ENCODE assay signal across 17 cellular contexts in the genomic region with DNA sequence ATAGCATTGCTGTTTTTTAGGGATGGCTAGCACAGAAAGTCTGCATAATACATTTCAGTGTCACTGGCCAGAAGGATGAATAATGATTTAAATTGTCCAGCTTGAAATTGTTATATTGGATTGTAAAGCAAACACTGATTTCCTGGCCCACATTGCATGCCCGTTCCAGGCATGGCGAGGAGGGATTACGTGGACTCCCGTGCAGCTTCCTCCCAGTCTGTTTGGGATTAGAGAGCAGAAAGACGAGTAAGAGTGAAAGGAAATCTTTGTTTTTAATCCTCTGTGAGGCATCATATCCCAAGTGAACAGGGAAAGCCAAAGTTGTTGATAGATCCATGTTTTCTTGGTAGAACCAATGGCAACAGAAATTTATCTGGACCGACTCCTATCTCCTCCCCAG. TPM values are rescaled to one million over a fixed set of nuclear protein-coding genes. Genes with fewer than 3 reads are reported as not detected.
DNase-seq lines count a peak whose midpoint lies in the region; ATAC-seq and TF ChIP-seq lines count a peak whose summit lies in the region.
"Had no signal": no experiment of that assay in that cellular context is flagged by ENCODE, and none has a peak within 500 bp of the region (broad histone marks: within the 10 kb centered on the region; RNA-seq: fewer than 3 reads in every experiment).

No MANE protein-coding gene starts in this region.

- H3K27me3 Mint-ChIP-seq in glutamatergic neuron (ENCODE audit: unreplicated experiment): no peaks in the 10 kb centered on the region

- H3K4me3 ChIP-seq in MG63 (peak overlapping the region; percentile 4; the same call in 1 of the 2 replicates), fibroblast of mammary gland (ENCODE audit: control insufficient read depth, low read depth, low read length) (no peak overlapping the region)
- H3K4me3 ChIP-seq: BLaER1 treated with 17β-estradiol and CSF1 and Interleukin-3, amounts not matched to agents 10 nM and 100 nM; GM23338 had no signal

- H3K27me3 ChIP-seq in MG63: no peaks in the 10 kb centered on the region
- H3K27me3 ChIP-seq: BLaER1 treated with 17β-estradiol and CSF1 and Interleukin-3, amounts not matched to agents 10 nM and 100 nM had no signal

- no peaks in the 10 kb centered on the region for H3K36me3 Mint-ChIP-seq in glutamatergic neuron (ENCODE audit: unreplicated experiment)
- H3K36me3 Mint-ChIP-seq: CD8-positive, alpha-beta T cell had no signal

- DNase-seq in D341Med (ENCODE audit: low spot score) (peak; percentile 78), Daoy (ENCODE audit: low read depth) (peak; percentile 42), MG63 (peak; percentile 71), fibroblast of mammary gland (ENCODE audit: low read depth) (peak; percentile 14), glutamatergic neuron (no peak), sciatic nerve (ENCODE audit: low spot score) (no peak), NCI-H1092 treated with DMSO at 0.1 percent for 48 hours (lab: John Stamatoyannopoulos, UW) (no peak)
- DNase-seq: Calu3; CD8-positive, alpha-beta T cell; GDM1 had no signal

- no peaks in the 10 kb centered on the region for H3K9me3 ChIP-seq in MG63

- ATAC-seq in sciatic nerve (no peak), HG03460 (IDR thresholded peaks at IDR 0.05; ENCODE audit: unreplicated experiment) (no peak)
- ATAC-seq: CD8-positive, alpha-beta T cell; GM23338; HCT116 had no signal

- H3K27ac Mint-ChIP-seq in glutamatergic neuron (ENCODE audit: unreplicated experiment): no peak overlapping the region
- H3K27ac Mint-ChIP-seq: B cell; CD8-positive, alpha-beta T cell; GM23338 had no signal

- no peaks in the 10 kb centered on the region for H3K4me1 Mint-ChIP-seq in glutamatergic neuron (ENCODE audit: low read depth, unreplicated experiment)
- H3K4me1 Mint-ChIP-seq: B cell, GM23338 had no signal

- H3K9me3 Mint-ChIP-seq in glutamatergic neuron (ENCODE audit: unreplicated experiment): no peaks in the 10 kb centered on the region

- H3K4me3 Mint-ChIP-seq in glutamatergic neuron (ENCODE audit: unreplicated experiment): no peak overlapping the region
- H3K4me3 Mint-ChIP-seq: B cell; CD8-positive, alpha-beta T cell; GM23338 had no signal

- intact Hi-C loops in sciatic nerve (cut with DNase I): no loop called here

- TF ChIP-seq CTCF in fibroblast of mammary gland (conservative IDR thresholded peaks at IDR 0.05; ENCODE audit: control insufficient read depth, insufficient read depth, low read depth, low read length): no peak
- TF ChIP-seq CTCF in glutamatergic neuron (IDR thresholded peaks at IDR 0.05; ENCODE audit: partially characterized antibody, unreplicated experiment): no peak

- peaks cover 32% of the 10 kb centered on the region for H3K36me3 ChIP-seq in MG63

RNA-seq across cellular contexts. Expression of a gene that starts 8.4 kb away (rescaled TPM):
- 29.7 and 33.5 TPM in 2 replicates for total RNA-seq in Daoy (2014; rRNA removed; shearing (Covaris generic))
- total RNA-seq in MG63 (2014; rRNA removed; shearing (Covaris generic); ENCODE audit: low replicate concordance): 10.8 and 13.7 TPM in 2 replicates
- total RNA-seq in glutamatergic neuron (ENCODE audit: unreplicated experiment) (5.2 TPM), sciatic nerve (22.9 TPM)
- total RNA-seq: A172; Calu3; CD8-positive, alpha-beta T cell had no signal

RNA-seq across cellular contexts. Expression of a gene that starts 23.7 kb away (rescaled TPM):
- total RNA-seq in Daoy (2014; rRNA removed; shearing (Covaris generic)): 0.11 TPM in 1 of 2 replicates, not detected in the other
- total RNA-seq in MG63 (2014; rRNA removed; shearing (Covaris generic); ENCODE audit: low replicate concordance): not detected in 2 replicates
- not detected for total RNA-seq in glutamatergic neuron (ENCODE audit: unreplicated experiment)
- not detected for total RNA-seq in sciatic nerve
- total RNA-seq: A172; B cell; Calu3; CD8-positive, alpha-beta T cell; GM23338; HT1080 had no signal

RNA-seq across cellular contexts. Expression of a gene that starts 30.0 kb away (rescaled TPM):
- total RNA-seq in Daoy (2014; rRNA removed; shearing (Covaris generic)): 3.8 and 6.7 TPM in 2 replicates
- total RNA-seq in MG63 (2014; rRNA removed; shearing (Covaris generic); ENCODE audit: low replicate concordance): 1.7 and 4.0 TPM in 2 replicates
- total RNA-seq in glutamatergic neuron (ENCODE audit: unreplicated experiment) (1.8 TPM), sciatic nerve (6.3 TPM)
- total RNA-seq: A172; B cell; Calu3; CD8-positive, alpha-beta T cell had no signal

RNA-seq across cellular contexts. Expression of a gene that starts 41.5 kb away (rescaled TPM):
- total RNA-seq in Daoy (2014; rRNA removed; shearing (Covaris generic)): not detected in 2 replicates
- total RNA-seq in MG63 (2014; rRNA removed; shearing (Covaris generic); ENCODE audit: low replicate concordance): not detected in 2 replicates
- total RNA-seq in glutamatergic neuron (ENCODE audit: unreplicated experiment) (not detected), sciatic nerve (not detected)
- total RNA-seq: A172; B cell; Calu3; CD8-positive, alpha-beta T cell; GM23338; HT1080 had no signal

RNA-seq across cellular contexts. Expression of a gene that starts 54.6 kb away (rescaled TPM):
- 0.23 and 1.3 TPM in 2 replicates for total RNA-seq in Daoy (2014; rRNA removed; shearing (Covaris generic))
- not detected in 2 replicates for total RNA-seq in MG63 (2014; rRNA removed; shearing (Covaris generic); ENCODE audit: low replicate concordance)
- not detected for total RNA-seq in glutamatergic neuron (ENCODE audit: unreplicated experiment)
- 0.40 TPM for total RNA-seq in sciatic nerve
- total RNA-seq: A172; B cell; Calu3; CD8-positive, alpha-beta T cell; GM23338; HT1080 had no signal

Comparison
In these comparisons a context has a peak if more than half of its experiments do, and no peak if none do; other contexts are left out.
1. DNase-seq: peak in D341Med (single experiment), Daoy (single experiment), MG63 (single experiment) and fibroblast of mammary gland (single experiment); none in glutamatergic neuron (single experiment), sciatic nerve (single experiment) and NCI-H1092 treated with DMSO at 0.1 percent for 48 hours (single experiment).